Comparison of ENCODE assay signal across 10 cellular contexts in the genomic region with DNA sequence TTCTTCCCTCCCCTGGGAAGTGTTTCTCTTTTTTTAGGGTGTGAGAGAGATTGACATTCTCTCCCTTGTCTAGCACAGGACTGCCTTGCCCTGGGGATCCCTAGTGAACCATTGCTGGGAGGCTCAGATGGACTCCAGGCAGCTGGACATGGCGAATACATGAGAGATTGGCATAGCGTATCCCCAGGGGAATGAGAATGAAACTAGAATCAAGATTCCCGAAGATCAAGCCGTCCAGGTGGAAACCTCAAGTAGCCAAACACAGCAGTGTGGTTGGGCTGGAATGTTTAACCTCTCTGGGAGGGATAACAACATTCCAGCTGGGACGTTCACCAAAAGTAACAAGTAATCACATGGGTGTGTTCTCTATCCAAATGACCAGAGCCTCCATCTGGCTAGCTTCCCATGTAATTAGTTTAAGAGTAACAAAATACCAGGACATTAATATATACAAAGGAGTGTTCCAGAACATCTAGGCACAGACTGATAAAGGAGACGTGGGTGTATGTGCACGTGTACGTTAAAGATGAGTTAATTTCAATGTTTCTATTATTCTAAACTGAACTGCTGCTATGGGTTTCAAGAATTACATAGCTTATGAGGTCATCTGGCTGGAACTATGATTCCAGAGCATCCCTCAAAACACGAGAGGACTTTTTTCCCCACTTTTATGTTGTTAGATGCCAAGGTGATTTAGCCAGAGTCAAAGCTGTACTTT.
DNase-seq lines count a peak whose midpoint lies in the region; ATAC-seq and TF ChIP-seq lines count a peak whose summit lies in the region.
"Had no signal": no experiment of that assay in that cellular context is flagged by ENCODE, and none has a peak within 500 bp of the region (broad histone marks: within the 10 kb centered on the region; RNA-seq: fewer than 3 reads in every experiment).

No MANE protein-coding gene starts in this region.

- H3K36me3 ChIP-seq in mammary epithelial cell (ENCODE audit: insufficient read depth, low read length): no peaks in the 10 kb centered on the region
- H3K36me3 ChIP-seq in tibial artery: no peaks in the 10 kb centered on the region

- H2AFZ ChIP-seq in mammary epithelial cell (ENCODE audit: low read depth, low read length): peak overlapping the region; percentile 72

- H3K27me3 ChIP-seq in mammary epithelial cell (ENCODE audit: insufficient read depth, low read length) (no peaks in the 10 kb centered on the region), tibial artery (no peaks in the 10 kb centered on the region)

- H4K20me1 ChIP-seq in mammary epithelial cell (ENCODE audit: insufficient read depth, low read length): no peaks in the 10 kb centered on the region

- BruUV-seq in mammary epithelial cell (replicated peaks; lab: Mats Ljungman, UMichigan): no TSS peak

- H3K9ac ChIP-seq in mammary epithelial cell (ENCODE audit: insufficient read depth, low read length): peak overlapping the region; percentile 71

- CTCF ChIA-PET in mammary epithelial cell (lab: Charles Lee; ENCODE audit: low non-redundant PET): interaction anchor here (0.6 to 0.7 kb wide), 2 partner anchors 117 to 244 kb away, joined by 4 to 5 read pairs; no protein-coding TSS in a partner anchor

- H3K4me3 ChIP-seq in mammary epithelial cell (replicated peaks in 1 of 3; ENCODE audit: insufficient read depth in 1 of 3, low read depth in 2 of 3, low read length in 3 of 3) (peak overlapping the region in 2 of 3 experiments; percentile 2 to 22), tibial artery (peak overlapping the region in 1 of 2 donors; percentile 23)

- WGBS in mammary epithelial cell (ENCODE audit: low coverage, missing lambda C conversion rate): 6% methylated on average over 8 of the region's 9 CpGs

- peak overlapping the region; percentile 84 for H3K4me2 ChIP-seq in mammary epithelial cell (ENCODE audit: insufficient read depth, low read depth, low read length)

- intact Hi-C loops in mammary epithelial cell (cut with micrococcal nuclease): no loop called here
- intact Hi-C loops in tibial artery (cut with DNase I; ENCODE audit: low total_unique reads): no loop called here
- intact Hi-C loops in posterior cingulate gyrus (cut with DNase I): no loop called here

- dilution Hi-C loops in mammary epithelial cell (cut with HindIII; ENCODE audit: low sequenced_read_pairs): no loop called here

- in situ Hi-C loops in mammary epithelial cell (cut with MboI; ENCODE audit: low sequenced_read_pairs in 2 of 2): no loop called here

- no peaks in the 10 kb centered on the region for H3K79me2 ChIP-seq in mammary epithelial cell (ENCODE audit: insufficient read depth, low read length)

- H3K4me1 ChIP-seq in mammary epithelial cell (ENCODE audit: insufficient read depth, low read length): peaks cover 19% of the 10 kb centered on the region
- H3K4me1 ChIP-seq in tibial artery: peaks cover 0 to 20% (median 18%) of the 10 kb centered on the region in 4 donors

- ATAC-seq in GM21526 (IDR thresholded peaks at IDR 0.05; ENCODE audit: low FRiP score, unreplicated experiment) (no peak), GM19324 (IDR thresholded peaks at IDR 0.05; ENCODE audit: low FRiP score, unreplicated experiment) (no peak)

- TF ChIP-seq CTCF in mammary epithelial cell (conservative IDR thresholded peaks at IDR 0.05 in 1 of 2, IDR thresholded peaks at IDR 0.05 in 1 of 2; ENCODE audit: extremely low read depth in 1 of 2, insufficient read depth in 1 of 2, low read depth in 1 of 2, low read length in 2 of 2): no peak
- TF ChIP-seq CTCF in tibial artery (IDR thresholded peaks at IDR 0.05): no peak

- H3K9me3 ChIP-seq in mammary epithelial cell (replicated peaks; ENCODE audit: insufficient read depth, low read length) (no peaks in the 10 kb centered on the region), tibial artery (no peaks in the 10 kb centered on the region)

- DNase-seq in HT-29 (ENCODE audit: low spot score): peak; percentile 22
- peak; percentile 83 for DNase-seq in mammary epithelial cell
- DNase-seq in kidney tubule cell (ENCODE audit: low spot score): peak; percentile 94
- peak in 1 of 2 donors; percentile 21 for DNase-seq in tibial artery
- DNase-seq in stimulated activated CD4-positive, alpha-beta T cell treated with anti-CD3 and anti-CD28 coated beads, Interleukin-4, amount 100 ng/mL, for 4 hours: no peak
- no peak for DNase-seq in posterior cingulate gyrus
- DNase-seq: activated CD4-positive, alpha-beta T cell treated with anti-CD3 and anti-CD28 coated beads, Interleukin-2, amount 10 ng/mL, durations not matched to agents 7 days and 5 days; effector CD4-positive, alpha-beta T cell had no signal

- H3K27ac ChIP-seq in mammary epithelial cell (ENCODE audit: insufficient read depth, low read depth, low read length) (peak overlapping the region; percentile 81), tibial artery (peak overlapping the region; percentile 16 to 43)

Comparison
In these comparisons a context has a peak if more than half of its experiments do, and no peak if none do; other contexts are left out.
1. DNase-seq: peak in HT-29 (single experiment), mammary epithelial cell (single experiment) and kidney tubule cell (single experiment); none in stimulated activated CD4-positive, alpha-beta T cell treated with anti-CD3 and anti-CD28 coated beads, Interleukin-4, amount 100 ng/mL, for 4 hours (0 of 2) and posterior cingulate gyrus (0 of 10).